ENCODE assay signal across 16 cellular contexts in the genomic region with DNA sequence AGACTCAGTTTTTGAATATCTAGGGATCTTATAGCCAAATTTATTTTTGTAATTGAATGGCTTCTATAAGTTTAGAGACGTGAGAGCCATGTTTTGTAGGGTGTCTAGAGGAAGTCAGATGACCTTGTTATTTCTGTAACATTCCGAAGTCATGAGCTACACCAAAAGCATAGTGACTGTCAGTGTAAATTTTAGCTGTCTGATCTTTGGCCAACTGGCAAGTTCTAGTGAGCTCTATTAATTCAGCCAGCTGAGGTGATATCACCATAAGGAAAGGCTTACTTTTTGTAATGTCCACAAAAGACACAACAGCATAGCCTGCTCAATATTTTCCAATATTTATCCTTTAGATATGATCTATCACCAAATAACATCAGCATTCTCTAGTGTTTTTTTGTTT. TPM values are rescaled to one million over a fixed set of nuclear protein-coding genes. Genes with fewer than 3 reads are reported as not detected.
DNase-seq lines count a peak whose midpoint lies in the region; FAIRE-seq and TF ChIP-seq lines count a peak whose summit lies in the region.
"Had no signal": no experiment of that assay in that cellular context is flagged by ENCODE, and none has a peak within 500 bp of the region (broad histone marks: within the 10 kb centered on the region; RNA-seq: fewer than 3 reads in every experiment).

No MANE protein-coding gene starts in this region.

- H3K9me3 ChIP-seq in left ventricle myocardium inferior (replicated peaks): peaks cover 22% of the 10 kb centered on the region

- H3K27ac Mint-ChIP-seq in activated T-helper 1 cell treated with anti-CD3 and anti-CD28 coated beads, Interleukin-12 subunit alpha, Interleukin-12 subunit beta, Interleukin-2, Interleukin-4 antibody, amounts not matched to agents 30 ng/mL and 10 ng/mL and 1 ng/mL, durations not matched to agents 14 hours and 24 hours and 36 hours: no peak overlapping the region
- H3K27ac Mint-ChIP-seq: activated T-helper 2 cell treated with anti-CD3 and anti-CD28 coated beads, Interferon-gamma antibody, Interleukin-2, Interleukin-4, amounts not matched to agents 10 μg/mL and 5 μg/mL and 100 μg/mL, durations not matched to agents 14 hours and 24 hours and 36 hours; memory B cell had no signal

- CTCF ChIA-PET in AG04449 (lab: Yijun Ruan, JAX): interaction anchor here (1.0 to 3.3 kb wide), 9 partner anchors 11 to 272 kb away, joined by 3 to 18 read pairs (median 4); partner anchors contain the start of gene RP9

- no peak overlapping the region for H3K4me3 Mint-ChIP-seq in activated T-helper 1 cell treated with anti-CD3 and anti-CD28 coated beads, Interleukin-12 subunit alpha, Interleukin-12 subunit beta, Interleukin-2, Interleukin-4 antibody, amounts not matched to agents 30 ng/mL and 10 ng/mL and 1 ng/mL, durations not matched to agents 14 hours and 24 hours and 36 hours
- H3K4me3 Mint-ChIP-seq: central memory CD8-positive, alpha-beta T cell; memory B cell had no signal

- peaks cover 28% of the 10 kb centered on the region for H3K9me3 Mint-ChIP-seq in activated T-helper 1 cell treated with anti-CD3 and anti-CD28 coated beads, Interleukin-12 subunit alpha, Interleukin-12 subunit beta, Interleukin-2, Interleukin-4 antibody, amounts not matched to agents 30 ng/mL and 10 ng/mL and 1 ng/mL, durations not matched to agents 14 hours and 24 hours and 36 hours
- H3K9me3 Mint-ChIP-seq: central memory CD8-positive, alpha-beta T cell had no signal

- POLR2A ChIA-PET in AG04449 (lab: Yijun Ruan, JAX): interaction anchor here (0.5 to 2.0 kb wide), 3 partner anchors 10 to 167 kb away, joined by 3 to 17 read pairs (median 3); partner anchors contain the start of genes FKBP9 and NT5C3A

- no peaks in the 10 kb centered on the region for H3K36me3 ChIP-seq in brain microvascular endothelial cell (replicated peaks)
- peaks cover 3% of the 10 kb centered on the region for H3K36me3 ChIP-seq in left ventricle myocardium inferior
- H3K36me3 ChIP-seq: BLaER1 had no signal

- H3K27me3 ChIP-seq in brain microvascular endothelial cell (replicated peaks): no peaks in the 10 kb centered on the region
- H3K27me3 ChIP-seq in left ventricle myocardium inferior (ENCODE audit: low read depth): no peaks in the 10 kb centered on the region
- H3K27me3 ChIP-seq: BLaER1 had no signal

- in situ Hi-C loops in brain microvascular endothelial cell (cut with HindIII; ENCODE audit: low pct_ligation_motif_present, low sequenced_read_pairs): no loop called here

- H3K4me3 ChIP-seq in AG04449 (ENCODE audit: low read depth, low read length): no peak overlapping the region
- no peak overlapping the region for H3K4me3 ChIP-seq in brain microvascular endothelial cell (ENCODE audit: low read depth, low read length)
- no peak overlapping the region for H3K4me3 ChIP-seq in left ventricle myocardium inferior
- H3K4me3 ChIP-seq: BLaER1 had no signal

- no peaks in the 10 kb centered on the region for H3K36me3 Mint-ChIP-seq in activated T-helper 1 cell treated with anti-CD3 and anti-CD28 coated beads, Interleukin-12 subunit alpha, Interleukin-12 subunit beta, Interleukin-2, Interleukin-4 antibody, amounts not matched to agents 30 ng/mL and 10 ng/mL and 1 ng/mL, durations not matched to agents 14 hours and 24 hours and 36 hours (ENCODE audit: low read depth)

- TF ChIP-seq CTCF in AG04449 (IDR thresholded peaks at IDR 0.05; ENCODE audit: insufficient read depth, low read length, missing control alignments) (no peak), brain microvascular endothelial cell (IDR thresholded peaks at IDR 0.05; ENCODE audit: low read depth, low read length, missing control alignments) (no peak), left ventricle myocardium inferior (IDR thresholded peaks at IDR 0.05; ENCODE audit: borderline replicate concordance) (no peak)

- no peak for FAIRE-seq in HTR-8/SVneo (lab: Jason Lieb, UNC)

- DNase-seq in AG04449 (ENCODE audit: low read depth, low spot score) (peak; percentile 41), HTR-8/SVneo (ENCODE audit: insufficient read length, low spot score) (peak; percentile 68), brain microvascular endothelial cell (peak; percentile 47), left ventricle myocardium inferior (no peak), head of caudate nucleus (no peak), SIG-M5 (lab: John Stamatoyannopoulos, UW) (no peak), NOMO-1 treated with DMSO at 0.1 percent for 48 hours (lab: John Stamatoyannopoulos, UW; ENCODE audit: unreplicated experiment) (no peak)
- no peak for DNase-seq in activated T-helper 1 cell treated with anti-CD3 and anti-CD28 coated beads, Interleukin-12 subunit alpha, Interleukin-12 subunit beta, Interleukin-2, Interleukin-4 antibody, amounts not matched to agents 30 ng/mL and 10 ng/mL and 1 ng/mL, durations not matched to agents 14 hours and 24 hours and 36 hours (ENCODE audit: low spot score)
- DNase-seq: activated CD4-positive, CD25-positive, alpha-beta regulatory T cell treated with anti-CD3 and anti-CD28 coated beads, Interleukin-2, amount 50 U/mL, for 72 hours; H7; NCI-H345; retina had no signal

- peak overlapping the region; percentile 58 for H3K27ac ChIP-seq in brain microvascular endothelial cell
- peak overlapping the region; percentile 28 for H3K27ac ChIP-seq in left ventricle myocardium inferior (replicated peaks)
- H3K27ac ChIP-seq: BLaER1 had no signal

- H3K4me1 Mint-ChIP-seq in activated T-helper 1 cell treated with anti-CD3 and anti-CD28 coated beads, Interleukin-12 subunit alpha, Interleukin-12 subunit beta, Interleukin-2, Interleukin-4 antibody, amounts not matched to agents 30 ng/mL and 10 ng/mL and 1 ng/mL, durations not matched to agents 14 hours and 24 hours and 36 hours (ENCODE audit: low read depth): no peaks in the 10 kb centered on the region

- peaks cover 7% of the 10 kb centered on the region for H3K4me1 ChIP-seq in left ventricle myocardium inferior

- intact Hi-C loops in left ventricle myocardium inferior (cut with micrococcal nuclease): no loop called here
- intact Hi-C loops in head of caudate nucleus (cut with DNase I): no loop called here
- intact Hi-C loops in activated T-helper 1 cell treated with anti-CD3 and anti-CD28 coated beads, Interleukin-12 subunit alpha, Interleukin-12 subunit beta, Interleukin-2, Interleukin-4 antibody, amounts not matched to agents 30 ng/mL and 10 ng/mL and 1 ng/mL, durations not matched to agents 14 hours and 24 hours and 36 hours (cut with micrococcal nuclease): no loop called here

- peaks cover 23% of the 10 kb centered on the region for H3K27me3 Mint-ChIP-seq in activated T-helper 1 cell treated with anti-CD3 and anti-CD28 coated beads, Interleukin-12 subunit alpha, Interleukin-12 subunit beta, Interleukin-2, Interleukin-4 antibody, amounts not matched to agents 30 ng/mL and 10 ng/mL and 1 ng/mL, durations not matched to agents 14 hours and 24 hours and 36 hours (ENCODE audit: insufficient read depth)

RNA-seq across cellular contexts. Expression of gene NT5C3A, which starts 9.9 kb away (rescaled TPM):
- total RNA-seq in left ventricle myocardium inferior: 33.4 TPM
- 36.2 and 43.9 TPM in 2 replicates for total RNA-seq in activated T-helper 1 cell treated with anti-CD3 and anti-CD28 coated beads, Interleukin-12 subunit alpha, Interleukin-12 subunit beta, Interleukin-2, Interleukin-4 antibody, amounts not matched to agents 30 ng/mL and 10 ng/mL and 1 ng/mL, durations not matched to agents 14 hours and 24 hours and 36 hours

RNA-seq across cellular contexts. Expression of gene RP9, which starts 36.7 kb away (rescaled TPM):
- 20.2 TPM for total RNA-seq in left ventricle myocardium inferior
- 22.6 and 23.6 TPM in 2 replicates for total RNA-seq in activated T-helper 1 cell treated with anti-CD3 and anti-CD28 coated beads, Interleukin-12 subunit alpha, Interleukin-12 subunit beta, Interleukin-2, Interleukin-4 antibody, amounts not matched to agents 30 ng/mL and 10 ng/mL and 1 ng/mL, durations not matched to agents 14 hours and 24 hours and 36 hours

RNA-seq across cellular contexts. Expression of gene BBS9, which starts 56.9 kb away (rescaled TPM):
- 13.7 TPM for total RNA-seq in left ventricle myocardium inferior
- 3.8 and 6.3 TPM in 2 replicates for total RNA-seq in activated T-helper 1 cell treated with anti-CD3 and anti-CD28 coated beads, Interleukin-12 subunit alpha, Interleukin-12 subunit beta, Interleukin-2, Interleukin-4 antibody, amounts not matched to agents 30 ng/mL and 10 ng/mL and 1 ng/mL, durations not matched to agents 14 hours and 24 hours and 36 hours

Comparison
In these comparisons a context has a peak if more than half of its experiments do, and no peak if none do; other contexts are left out.
1. DNase-seq: peak in AG04449 (single experiment), HTR-8/SVneo (single experiment) and brain microvascular endothelial cell (single experiment); none in left ventricle myocardium inferior (single experiment), head of caudate nucleus (0 of 42), SIG-M5 (single experiment), NOMO-1 treated with DMSO at 0.1 percent for 48 hours (single experiment) and activated T-helper 1 cell treated with anti-CD3 and anti-CD28 coated beads, Interleukin-12 subunit alpha, Interleukin-12 subunit beta, Interleukin-2, Interleukin-4 antibody, amounts not matched to agents 30 ng/mL and 10 ng/mL and 1 ng/mL, durations not matched to agents 14 hours and 24 hours and 36 hours (single experiment).